ENCODE assay signal across 8 cellular contexts in genomic region chr19:8363803-8364771, GRCh38. TPM values are rescaled to one million over a fixed set of nuclear protein-coding genes. Genes with fewer than 3 reads are reported as not detected.
DNase-seq lines count a peak whose midpoint lies in the region; ATAC-seq and TF ChIP-seq lines count a peak whose summit lies in the region.

ANGPTL4 (plus strand) TSS chr19:8364155; CDS start chr19:8364322, 167 bp downstream.

- H3K9me3 ChIP-seq in BLaER1 (no peaks in the 10 kb centered on the region), OCI-LY7 (ENCODE audit: low read length) (no peaks in the 10 kb centered on the region)

- H3K4me2 ChIP-seq in BLaER1 (peak within 1 kb of the TSS; percentile 93), OCI-LY7 (ENCODE audit: low read length) (no peak within 1 kb of the TSS)

- peak; percentile 49 to 81 (median 76) for ATAC-seq in natural killer cell
- no peak for ATAC-seq in HG03521 (IDR thresholded peaks at IDR 0.05; ENCODE audit: unreplicated experiment)

- H3K4me1 ChIP-seq in BLaER1 (peaks cover 41% of the 10 kb centered on the region), OCI-LY7 (ENCODE audit: insufficient read depth, low read length, poor library complexity, severe bottlenecking) (no peaks in the 10 kb centered on the region)

- DNase-seq in M059J (ENCODE audit: low read depth), result peak; percentile 55
- DNase-seq in activated T-helper 2 cell treated with anti-CD3 and anti-CD28 coated beads, Interferon-gamma antibody, Interleukin-2, Interleukin-4, amounts not matched to agents 10 μg/mL and 5 μg/mL and 100 μg/mL, durations not matched to agents 14 hours and 24 hours and 36 hours (ENCODE audit: low spot score), result peak; percentile 66
- DNase-seq in fibroblast of pulmonary artery (ENCODE audit: low read depth), result peak; percentile 88
- DNase-seq in natural killer cell, result no peak
- peak; percentile 47 for DNase-seq in stromal cell of bone marrow (ENCODE audit: low read depth)
- no peak for DNase-seq in OCI-LY7 (ENCODE audit: low spot score)

- POLR2A ChIA-PET in OCI-LY7 (lab: Charles Lee), result no interaction called here

- peak within 1 kb of the TSS; percentile 81 for H3K27ac Mint-ChIP-seq in activated T-helper 2 cell treated with anti-CD3 and anti-CD28 coated beads, Interferon-gamma antibody, Interleukin-2, Interleukin-4, amounts not matched to agents 10 μg/mL and 5 μg/mL and 100 μg/mL, durations not matched to agents 14 hours and 24 hours and 36 hours
- H3K27ac Mint-ChIP-seq in natural killer cell, result peak within 1 kb of the TSS in 1 of 2 donors; percentile 42

- TF ChIP-seq CTCF in fibroblast of pulmonary artery (IDR thresholded peaks at IDR 0.05; ENCODE audit: low read length, missing control alignments), result peak; percentile 28
- no peak for TF ChIP-seq CTCF in natural killer cell (IDR thresholded peaks at IDR 0.05)
- TF ChIP-seq CTCF in OCI-LY7 (conservative IDR thresholded peaks at IDR 0.05; ENCODE audit: low read length), result no peak

- peaks cover 67% of the 10 kb centered on the region for H3K27me3 ChIP-seq in BLaER1

- H3K36me3 ChIP-seq in BLaER1, result no peaks in the 10 kb centered on the region; the same call in 1 of the 2 replicates
- H3K36me3 ChIP-seq in OCI-LY7 (ENCODE audit: insufficient read depth, low read length), result no peaks in the 10 kb centered on the region

- no TSS peak for BruUV-seq in OCI-LY7 (replicated peaks; lab: Mats Ljungman, UMichigan)

- H3K27ac ChIP-seq in BLaER1 (0 out of 2 replicates have a peak within 1 kb of the TSS, but pooled peaks have one; percentile 30), OCI-LY7 (ENCODE audit: low read depth, low read length, poor library complexity, severe bottlenecking) (no peak within 1 kb of the TSS)

- H3K4me3 Mint-ChIP-seq in activated T-helper 2 cell treated with anti-CD3 and anti-CD28 coated beads, Interferon-gamma antibody, Interleukin-2, Interleukin-4, amounts not matched to agents 10 μg/mL and 5 μg/mL and 100 μg/mL, durations not matched to agents 14 hours and 24 hours and 36 hours (ENCODE audit: low read depth), result peak within 1 kb of the TSS; percentile 86
- peak within 1 kb of the TSS; percentile 85 for H3K4me3 Mint-ChIP-seq in natural killer cell

- peaks cover 30% of the 10 kb centered on the region for H4K20me1 ChIP-seq in BLaER1
- no peaks in the 10 kb centered on the region for H4K20me1 ChIP-seq in OCI-LY7 (ENCODE audit: insufficient read depth, low read length)

- no peaks in the 10 kb centered on the region for H3K79me2 ChIP-seq in OCI-LY7 (ENCODE audit: insufficient read depth, low read depth, low read length)

- peaks cover 19% of the 10 kb centered on the region for H3K4me1 Mint-ChIP-seq in activated T-helper 2 cell treated with anti-CD3 and anti-CD28 coated beads, Interferon-gamma antibody, Interleukin-2, Interleukin-4, amounts not matched to agents 10 μg/mL and 5 μg/mL and 100 μg/mL, durations not matched to agents 14 hours and 24 hours and 36 hours (ENCODE audit: low read depth)
- H3K4me1 Mint-ChIP-seq in natural killer cell, result peaks cover 6 to 17% of the 10 kb centered on the region in 2 donors

- H3K9ac ChIP-seq in BLaER1, result peak within 1 kb of the TSS; percentile 57; the same call in 1 of the 2 replicates

- no peaks in the 10 kb centered on the region for H3K9me2 ChIP-seq in OCI-LY7 (ENCODE audit: insufficient read depth, low read length)

- H2AFZ ChIP-seq in OCI-LY7 (ENCODE audit: low read length), result no peak within 1 kb of the TSS

- CTCF ChIA-PET in OCI-LY7 (lab: Charles Lee; ENCODE audit: unreplicated experiment), result no interaction called here

- peak within 1 kb of the TSS; percentile 66 for H3K4me3 ChIP-seq in BLaER1
- peak within 1 kb of the TSS; percentile 80 for H3K4me3 ChIP-seq in fibroblast of pulmonary artery (replicated peaks; ENCODE audit: low read depth, low read length)
- H3K4me3 ChIP-seq in OCI-LY7 (ENCODE audit: low read depth, low read length, poor library complexity, severe bottlenecking), result no peak within 1 kb of the TSS

- H3K27me3 Mint-ChIP-seq in activated T-helper 2 cell treated with anti-CD3 and anti-CD28 coated beads, Interferon-gamma antibody, Interleukin-2, Interleukin-4, amounts not matched to agents 10 μg/mL and 5 μg/mL and 100 μg/mL, durations not matched to agents 14 hours and 24 hours and 36 hours (ENCODE audit: low read depth), result peaks cover 19% of the 10 kb centered on the region
- H3K27me3 Mint-ChIP-seq in natural killer cell (ENCODE audit: low read depth in 2 of 2), result peaks cover 8 to 23% of the 10 kb centered on the region in 2 donors

- peaks cover 3% of the 10 kb centered on the region for H3K36me3 Mint-ChIP-seq in activated T-helper 2 cell treated with anti-CD3 and anti-CD28 coated beads, Interferon-gamma antibody, Interleukin-2, Interleukin-4, amounts not matched to agents 10 μg/mL and 5 μg/mL and 100 μg/mL, durations not matched to agents 14 hours and 24 hours and 36 hours (ENCODE audit: low read depth)
- no peaks in the 10 kb centered on the region for H3K36me3 Mint-ChIP-seq in natural killer cell

- intact Hi-C loops in activated T-helper 2 cell treated with anti-CD3 and anti-CD28 coated beads, Interferon-gamma antibody, Interleukin-2, Interleukin-4, amounts not matched to agents 10 μg/mL and 5 μg/mL and 100 μg/mL, durations not matched to agents 14 hours and 24 hours and 36 hours (cut with micrococcal nuclease), result loop anchor here (5.0 kb wide), 1 partner anchor 143 kb away; no protein-coding TSS in a partner anchor
- intact Hi-C loops in natural killer cell (cut with micrococcal nuclease) (no loop called here), OCI-LY7 (cut with micrococcal nuclease; ENCODE audit: unreplicated experiment) (no loop called here)

- no peaks in the 10 kb centered on the region for H3K9me3 Mint-ChIP-seq in activated T-helper 2 cell treated with anti-CD3 and anti-CD28 coated beads, Interferon-gamma antibody, Interleukin-2, Interleukin-4, amounts not matched to agents 10 μg/mL and 5 μg/mL and 100 μg/mL, durations not matched to agents 14 hours and 24 hours and 36 hours
- no peaks in the 10 kb centered on the region for H3K9me3 Mint-ChIP-seq in natural killer cell

RNA-seq across cellular contexts. Expression of gene ANGPTL4, which starts in this region (rescaled TPM):
- 0.27 and 0.91 TPM in 2 replicates for total RNA-seq in M059J (2014; rRNA removed; shearing (Covaris generic))
- 7.1 and 7.4 TPM in 2 replicates for total RNA-seq in activated T-helper 2 cell treated with anti-CD3 and anti-CD28 coated beads, Interferon-gamma antibody, Interleukin-2, Interleukin-4, amounts not matched to agents 10 μg/mL and 5 μg/mL and 100 μg/mL, durations not matched to agents 14 hours and 24 hours and 36 hours
- not detected for total RNA-seq in natural killer cell
- total RNA-seq in OCI-LY7 (2014; rRNA removed; shearing (Covaris generic)), result not detected in 2 replicates
- not detected in 2 replicates for total RNA-seq in OCI-LY7 (2022)

Comparison
In these comparisons a context has a peak if more than half of its experiments do, and no peak if none do; other contexts are left out.
1. Peak in DNase-seq in M059J; RNA of the gene not detected or under 1 TPM.
2. Peak in ATAC-seq in natural killer cell; RNA of the gene not detected or under 1 TPM.
3. DNase-seq: peak in activated T-helper 2 cell treated with anti-CD3 and anti-CD28 coated beads, Interferon-gamma antibody, Interleukin-2, Interleukin-4, amounts not matched to agents 10 μg/mL and 5 μg/mL and 100 μg/mL, durations not matched to agents 14 hours and 24 hours and 36 hours (single experiment), fibroblast of pulmonary artery (single experiment) and stromal cell of bone marrow (single experiment); none in natural killer cell (single experiment) and OCI-LY7 (single experiment).